Comparison of ENCODE assay signal across 8 cellular contexts in the genomic region with DNA sequence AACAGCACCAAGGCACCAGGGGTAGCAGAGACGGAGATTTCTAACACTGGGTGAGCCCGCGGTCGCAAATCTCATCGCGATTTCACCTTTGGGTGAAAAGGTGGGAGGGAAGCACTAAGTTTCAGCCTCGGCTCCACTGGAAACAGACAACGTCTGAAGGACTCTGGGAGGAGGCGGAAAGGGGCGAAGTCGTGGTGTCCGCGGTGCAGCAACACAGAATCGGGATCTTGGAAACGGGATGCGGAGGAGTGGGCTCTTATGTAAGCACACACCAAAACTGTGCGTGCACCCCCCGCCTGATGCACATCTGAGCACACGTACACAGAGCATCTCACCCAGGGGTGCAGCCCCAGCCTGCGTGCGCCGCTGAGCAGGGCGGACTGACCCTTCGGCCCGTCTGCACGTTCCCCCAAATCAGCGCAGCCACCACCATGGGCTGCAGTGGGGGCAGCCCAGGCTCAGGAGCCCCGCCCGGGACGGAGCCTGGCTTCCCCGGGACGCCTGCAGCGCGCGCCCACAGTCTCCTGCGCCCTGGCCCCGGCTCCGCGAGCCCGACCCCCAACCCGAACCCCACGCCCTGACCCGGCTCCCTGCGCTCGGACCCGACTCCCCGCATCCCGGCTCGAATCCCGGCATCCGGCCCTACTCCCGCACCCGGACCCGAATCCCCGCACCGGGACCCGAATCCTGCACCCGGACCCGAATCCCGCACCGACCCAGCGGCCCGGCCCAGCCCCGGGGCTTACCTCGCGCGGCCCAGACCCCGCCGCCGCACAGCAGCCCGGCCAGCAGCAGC. TPM values are rescaled to one million over a fixed set of nuclear protein-coding genes. Genes with fewer than 3 reads are reported as not detected.
DNase-seq lines count a peak whose midpoint lies in the region; ATAC-seq and TF ChIP-seq lines count a peak whose summit lies in the region.

No MANE protein-coding gene starts in this region.

- no peaks in the 10 kb centered on the region for H3K9me3 ChIP-seq in upper lobe of left lung

- peaks cover 6% of the 10 kb centered on the region for H3K36me3 Mint-ChIP-seq in endothelial cell (ENCODE audit: low read depth, unreplicated experiment)

- TF ChIP-seq POLR2A in upper lobe of left lung (IDR thresholded peaks at IDR 0.05), result no peak
- TF ChIP-seq POLR2A in GM18505 (IDR thresholded peaks at IDR 0.05; ENCODE audit: borderline replicate concordance, extremely low read depth, insufficient read depth, insufficient read length), result no peak

- TF ChIP-seq EP300 in upper lobe of left lung (IDR thresholded peaks at IDR 0.05), result no peak

- H3K27ac ChIP-seq in HL-60 (replicated peaks), result no peak overlapping the region; the same call in 1 of the 2 replicates
- H3K27ac ChIP-seq in upper lobe of left lung, result peak overlapping the region; percentile 74 to 91 (median 80)

- H3K4me3 ChIP-seq in GM12864 (ENCODE audit: low read depth, low read length) (peak overlapping the region; percentile 92), HL-60 (replicated peaks; ENCODE audit: insufficient read depth, low read length) (peak overlapping the region; percentile 98), upper lobe of left lung (peak overlapping the region; percentile 89 to 96 (median 92))

- 0 to 1% methylated on average over 19 to 40 of the region's 71 CpGs for WGBS in upper lobe of left lung, 2 donors

- peak overlapping the region; percentile 98 for H3K4me3 Mint-ChIP-seq in endothelial cell (ENCODE audit: unreplicated experiment)

- H3K9me3 Mint-ChIP-seq in endothelial cell (ENCODE audit: unreplicated experiment), result no peaks in the 10 kb centered on the region

- H3K27me3 ChIP-seq in HL-60 (ENCODE audit: insufficient read depth, poor library complexity, severe bottlenecking) (no peaks in the 10 kb centered on the region), upper lobe of left lung (no peaks in the 10 kb centered on the region)

- DNase-seq in GM12864 (ENCODE audit: low read depth) (no peak), HL-60 (ENCODE audit: low read depth in 1 of 2, low spot score in 1 of 2) (peak; percentile 17 to 35), endothelial cell (ENCODE audit: low spot score) (no peak), myocyte (ENCODE audit: low read depth) (peak; percentile 10), upper lobe of left lung (no peak), pons (ENCODE audit: low spot score) (no peak)
- peak; percentile 48 for DNase-seq in activated CD4-positive, CD25-positive, alpha-beta regulatory T cell treated with anti-CD3 and anti-CD28 coated beads, Interleukin-2, amount 50 U/mL, for 72 hours

- H3K36me3 ChIP-seq in upper lobe of left lung, result no peaks in the 10 kb centered on the region

- no peak for TF ChIP-seq CTCF in GM12864 (IDR thresholded peaks at IDR 0.05; ENCODE audit: low read depth, low read length, missing control alignments)
- TF ChIP-seq CTCF in HL-60 (IDR thresholded peaks at IDR 0.05; ENCODE audit: insufficient read depth, low read length), result no peak
- no peak for TF ChIP-seq CTCF in endothelial cell (IDR thresholded peaks at IDR 0.05; ENCODE audit: unreplicated experiment)
- no peak for TF ChIP-seq CTCF in upper lobe of left lung (IDR thresholded peaks at IDR 0.05)

- peak in 1 of 2 donors; percentile 25 for ATAC-seq in upper lobe of left lung (ENCODE audit: low FRiP score in 2 of 2)
- no peak for ATAC-seq in GM18505 (IDR thresholded peaks at IDR 0.05; ENCODE audit: unreplicated experiment)

- peak overlapping the region; percentile 48 for H3K27ac Mint-ChIP-seq in endothelial cell (ENCODE audit: unreplicated experiment)

- H3K27me3 Mint-ChIP-seq in endothelial cell (ENCODE audit: unreplicated experiment), result peaks cover 13% of the 10 kb centered on the region

- H3K4me1 ChIP-seq in upper lobe of left lung, result peaks cover 24 to 38% (median 29%) of the 10 kb centered on the region in 4 donors

- H3K4me1 Mint-ChIP-seq in endothelial cell (ENCODE audit: unreplicated experiment), result peaks cover 18% of the 10 kb centered on the region

RNA-seq across cellular contexts. Expression of a gene that starts 0.7 kb away (rescaled TPM):
- 84.8 TPM for total RNA-seq in endothelial cell (ENCODE audit: unreplicated experiment)
- total RNA-seq in myocyte, result 17.1 and 23.5 TPM in 2 replicates
- polyA plus RNA-seq in myocyte (2012), result 71.5 TPM
- total RNA-seq in upper lobe of left lung, result 10 to 100 TPM; 35.6 to 82.7 (median 59.5) TPM

Comparison
In these comparisons a context has a peak if more than half of its experiments do, and no peak if none do; other contexts are left out.
1. DNase-seq: peak in HL-60 (2 of 2), activated CD4-positive, CD25-positive, alpha-beta regulatory T cell treated with anti-CD3 and anti-CD28 coated beads, Interleukin-2, amount 50 U/mL, for 72 hours (single experiment) and myocyte (single experiment); none in GM12864 (single experiment), endothelial cell (single experiment), upper lobe of left lung (0 of 2) and pons (single experiment).
2. Peak in every context shown above with its lines, with median percentiles within 50 percentile points of each other: H3K4me3 ChIP-seq.